In the genomic region with DNA sequence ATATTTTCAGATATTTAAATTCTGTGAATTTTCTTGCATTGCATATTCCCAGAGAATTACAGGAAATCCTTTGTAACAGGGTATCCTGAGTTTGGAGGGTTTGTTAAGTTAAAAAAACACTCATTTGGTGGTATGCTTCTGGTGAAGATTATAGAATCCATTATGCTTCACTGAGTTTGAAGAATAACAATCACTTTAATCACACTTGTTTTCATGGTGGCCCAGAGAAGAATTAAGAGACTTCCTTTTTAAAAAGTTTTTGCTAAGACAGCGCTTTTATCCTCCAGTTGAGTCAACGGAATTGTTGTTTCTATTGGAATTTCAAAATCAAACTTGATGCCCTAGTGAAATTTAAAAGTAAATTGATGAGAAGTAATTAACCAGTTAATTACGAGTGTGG, we compare ENCODE assay signal across 19 cellular contexts. TPM values are rescaled to one million over a fixed set of nuclear protein-coding genes. Genes with fewer than 3 reads are reported as not detected.
DNase-seq lines count a peak whose midpoint lies in the region; ATAC-seq and TF ChIP-seq lines count a peak whose summit lies in the region.
"Had no signal": no experiment of that assay in that cellular context is flagged by ENCODE, and none has a peak within 500 bp of the region (broad histone marks: within the 10 kb centered on the region; RNA-seq: fewer than 3 reads in every experiment).

No MANE protein-coding gene starts in this region.

- H3K27me3 ChIP-seq in heart right ventricle (no peaks in the 10 kb centered on the region), transverse colon (no peaks in the 10 kb centered on the region), thyroid gland (no peaks in the 10 kb centered on the region)

- TF ChIP-seq CTCF in heart right ventricle (IDR thresholded peaks at IDR 0.05) (no peak), nephron (IDR thresholded peaks at IDR 0.05; ENCODE audit: unreplicated experiment in 3 of 3) (no peak), transverse colon (IDR thresholded peaks at IDR 0.05) (no peak), thyroid gland (IDR thresholded peaks at IDR 0.05) (no peak)

- DNase-seq in heart right ventricle = no peak
- DNase-seq in cardiac septum (ENCODE audit: low spot score) = no peak
- DNase-seq in astrocyte of the hippocampus (ENCODE audit: low read depth, low spot score) = peak; percentile 23
- no peak for DNase-seq in transverse colon
- DNase-seq in thyroid gland = no peak
- no peak for DNase-seq in activated naive CD4-positive, alpha-beta T cell treated with anti-CD3 and anti-CD28 coated beads, Interleukin-2, amount 10 ng/mL, durations not matched to agents 7 days and 5 days
- DNase-seq in stimulated activated CD4-positive, alpha-beta T cell treated with anti-CD3 and anti-CD28 coated beads, Interleukin-4, amount 100 ng/mL, for 1 hour = no peak
- DNase-seq: 8988T; DMS 273 treated with DMSO at 0.1 percent for 48 hours; GF-D8; NCI-H1417 treated with DMSO at 0.1 percent for 48 hours; NCI-H1930; NCI-H2171; NCI-H446 treated with DMSO at 0.1 percent for 48 hours; NK-92 treated with Interleukin-12 subunit alpha and Interleukin-12 subunit beta, amount 100 ng/mL, for 24 hours; RPMI8226 had no signal

- H3K36me3 Mint-ChIP-seq in nephron (ENCODE audit: low read depth) = peaks cover 16% of the 10 kb centered on the region
- no peaks in the 10 kb centered on the region for H3K36me3 Mint-ChIP-seq in activated naive CD4-positive, alpha-beta T cell treated with anti-CD3 and anti-CD28 coated beads, Interleukin-2, amount 10 ng/mL, durations not matched to agents 7 days and 5 days

- H3K4me3 ChIP-seq in heart right ventricle (no peak overlapping the region), transverse colon (no peak overlapping the region), thyroid gland (replicated peaks in 1 of 3) (no peak overlapping the region)
- H3K4me3 ChIP-seq: BLaER1 treated with 17β-estradiol and CSF1 and Interleukin-3, amounts not matched to agents 10 nM and 100 nM; K562 had no signal

- no peak for TF ChIP-seq POLR2A in transverse colon (IDR thresholded peaks at IDR 0.05)
- no peak for TF ChIP-seq POLR2A in thyroid gland (IDR thresholded peaks at IDR 0.05)

- H3K27ac Mint-ChIP-seq in nephron = peak overlapping the region; percentile 70 to 89 (median 83)
- no peak overlapping the region for H3K27ac Mint-ChIP-seq in activated naive CD4-positive, alpha-beta T cell treated with anti-CD3 and anti-CD28 coated beads, Interleukin-2, amount 10 ng/mL, durations not matched to agents 7 days and 5 days

- no peaks in the 10 kb centered on the region for H3K9me3 Mint-ChIP-seq in nephron
- no peaks in the 10 kb centered on the region for H3K9me3 Mint-ChIP-seq in activated naive CD4-positive, alpha-beta T cell treated with anti-CD3 and anti-CD28 coated beads, Interleukin-2, amount 10 ng/mL, durations not matched to agents 7 days and 5 days

- H3K27ac ChIP-seq in heart right ventricle = peak overlapping the region in 7 of 10 donors; percentile 2 to 58 (median 50)
- H3K27ac ChIP-seq in transverse colon = peak overlapping the region in 3 of 4 donors; percentile 24 to 51 (median 34)
- no peak overlapping the region for H3K27ac ChIP-seq in thyroid gland
- H3K27ac ChIP-seq: BLaER1 treated with 17β-estradiol and CSF1 and Interleukin-3, amounts not matched to agents 10 nM and 100 nM had no signal

- no peak overlapping the region for H3K4me3 Mint-ChIP-seq in nephron
- H3K4me3 Mint-ChIP-seq in activated naive CD4-positive, alpha-beta T cell treated with anti-CD3 and anti-CD28 coated beads, Interleukin-2, amount 10 ng/mL, durations not matched to agents 7 days and 5 days = no peak overlapping the region

- H3K36me3 ChIP-seq in heart right ventricle (no peaks in the 10 kb centered on the region), transverse colon (no peaks in the 10 kb centered on the region), thyroid gland (no peaks in the 10 kb centered on the region)
- H3K36me3 ChIP-seq: BLaER1 treated with 17β-estradiol and CSF1 and Interleukin-3, amounts not matched to agents 10 nM and 100 nM had no signal

- in situ Hi-C loops in transverse colon (cut with MboI; ENCODE audit: low pct_ligation_motif_present in 1 of 4, low pct_unique_long_range_greater_than_20kb in 1 of 4, low sequenced_read_pairs in 3 of 4) = loop anchor here in 1 of 4 donors (25.0 kb wide), 1 partner anchor 195 kb away; no protein-coding TSS in a partner anchor

- H3K4me1 ChIP-seq in heart right ventricle (peaks cover 0 to 81% (median 39%) of the 10 kb centered on the region in 9 donors), transverse colon (peaks cover 0 to 44% (median 37%) of the 10 kb centered on the region in 4 donors), thyroid gland (peaks cover 0 to 4% of the 10 kb centered on the region in 2 donors)

- ATAC-seq in heart right ventricle = no peak
- ATAC-seq: K562 had no signal

- no peaks in the 10 kb centered on the region for H3K9me3 ChIP-seq in heart right ventricle
- no peaks in the 10 kb centered on the region for H3K9me3 ChIP-seq in transverse colon
- H3K9me3 ChIP-seq in thyroid gland = no peaks in the 10 kb centered on the region
- H3K9me3 ChIP-seq: BLaER1 treated with 17β-estradiol and CSF1 and Interleukin-3, amounts not matched to agents 10 nM and 100 nM had no signal

- H3K4me1 Mint-ChIP-seq in nephron = peaks cover 41% of the 10 kb centered on the region
- H3K4me1 Mint-ChIP-seq in activated naive CD4-positive, alpha-beta T cell treated with anti-CD3 and anti-CD28 coated beads, Interleukin-2, amount 10 ng/mL, durations not matched to agents 7 days and 5 days = no peaks in the 10 kb centered on the region

- no peaks in the 10 kb centered on the region for H3K27me3 Mint-ChIP-seq in nephron (ENCODE audit: low read depth)
- H3K27me3 Mint-ChIP-seq in activated naive CD4-positive, alpha-beta T cell treated with anti-CD3 and anti-CD28 coated beads, Interleukin-2, amount 10 ng/mL, durations not matched to agents 7 days and 5 days = peaks cover 11% of the 10 kb centered on the region

- CTCF ChIA-PET in activated naive CD4-positive, alpha-beta T cell treated with anti-CD3 and anti-CD28 coated beads, Interleukin-2, amount 10 ng/mL, durations not matched to agents 7 days and 5 days (lab: Charles Lee) = no interaction called here

- WGBS in heart right ventricle, 2 donors = 64 to 74% methylated on average over 3 of the region's 3 CpGs
- 83 to 84% methylated on average over 3 of the region's 3 CpGs for WGBS in transverse colon (ENCODE audit: low coverage in 1 of 2), 2 donors
- 74 to 86% methylated on average over 3 of the region's 3 CpGs for WGBS in thyroid gland, 2 donors

- intact Hi-C loops in heart right ventricle (cut with DNase I) = no loop called here
- intact Hi-C loops in cardiac septum (cut with DNase I) = loop anchor here (5.0 kb wide), 1 partner anchor 65 kb away; no protein-coding TSS in a partner anchor
- intact Hi-C loops in transverse colon (cut with DNase I; ENCODE audit: low total_unique reads) = no loop called here
- intact Hi-C loops in thyroid gland (cut with DNase I) = no loop called here

- no peak for TF ChIP-seq EP300 in transverse colon (IDR thresholded peaks at IDR 0.05; ENCODE audit: low read depth)

RNA-seq across cellular contexts. Expression of gene PLEKHG1, which starts 17.4 kb away (rescaled TPM):
- 10 to 100 TPM in 5 of 10 donors, 1 to 10 TPM in 5; 7.6 to 22.2 (median 9.6) TPM for total RNA-seq in heart right ventricle
- 1 to 10 TPM; 2.6 to 3.2 TPM for polyA plus RNA-seq in heart right ventricle
- total RNA-seq in cardiac septum = 19.5 TPM
- 10 to 100 TPM; 35.4 to 93.9 (median 58.3) TPM for total RNA-seq in transverse colon
- 10 to 100 TPM; 12.5 to 48.4 (median 32.3) TPM for total RNA-seq in thyroid gland

Comparison
In these comparisons a context has a peak if more than half of its experiments do, and no peak if none do; other contexts are left out.
1. H3K27ac ChIP-seq: peak in heart right ventricle (7 of 10) and transverse colon (3 of 4); none in thyroid gland (0 of 3).